19 cellular contexts compared by ENCODE assay signal in genomic region chr6:68252632-68253031, GRCh38.
A peak's percentile ranks its signal among the peaks of the same experiment; 100 is the strongest.
DNase-seq lines count a peak whose midpoint lies in the region; ATAC-seq, FAIRE-seq and TF ChIP-seq lines count a peak whose summit lies in the region.
"Had no signal": no experiment of that assay in that cellular context is flagged by ENCODE, and none has a peak within 500 bp of the region (broad histone marks: within the 10 kb centered on the region; RNA-seq: fewer than 3 reads in every experiment).

No MANE protein-coding gene starts in this region.

- no TSS peak for BruUV-seq in GM12878 (replicated peaks; lab: Mats Ljungman, UMichigan)

- intact Hi-C loops in GM12878 (cut with micrococcal nuclease; ENCODE audit: unreplicated experiment) = no loop called here

- CTCF ChIA-PET in GM12878 (lab: Yijun Ruan, JAX) = interaction anchor here (0.9 to 1.7 kb wide), 2 partner anchors 14 to 26 kb away, joined by 3 to 7 read pairs; no protein-coding TSS in a partner anchor

- H3K4me3 Mint-ChIP-seq in activated T-cell treated with anti-CD3 and anti-CD28 coated beads, Interleukin-2, amount 50 U/mL, for 4 hours = no peak overlapping the region
- no peak overlapping the region for H3K4me3 Mint-ChIP-seq in activated naive CD8-positive, alpha-beta T cell treated with anti-CD3 and anti-CD28 coated beads, Interleukin-2, amount 50 U/mL, for 24 hours
- H3K4me3 Mint-ChIP-seq: activated CD8-positive, alpha-beta T cell treated with anti-CD3 and anti-CD28 coated beads, Interleukin-2, amount 10 ng/mL, durations not matched to agents 7 days and 5 days; GM23338; memory B cell; nephron progenitor cell had no signal

- TF ChIP-seq POLR2A in GM12878 (IDR thresholded peaks at IDR 0.05; ENCODE audit: low read depth, low read length) = no peak

- H3K36me3 Mint-ChIP-seq in activated T-cell treated with anti-CD3 and anti-CD28 coated beads, Interleukin-2, amount 50 U/mL, for 4 hours (ENCODE audit: insufficient read depth) = no peaks in the 10 kb centered on the region
- H3K36me3 Mint-ChIP-seq in activated naive CD8-positive, alpha-beta T cell treated with anti-CD3 and anti-CD28 coated beads, Interleukin-2, amount 50 U/mL, for 24 hours (ENCODE audit: low read depth) = no peaks in the 10 kb centered on the region
- H3K36me3 Mint-ChIP-seq: memory B cell had no signal

- peak overlapping the region; percentile 7; the same call in 1 of the 2 replicates for H2AFZ ChIP-seq in GM12878 (ENCODE audit: control insufficient read depth, low read depth, low read length)
- H2AFZ ChIP-seq: GM23338 had no signal

- TF ChIP-seq CTCF in GM12878 (IDR thresholded peaks at IDR 0.05 in 2 of 3, conservative IDR thresholded peaks at IDR 0.05 in 1 of 3; ENCODE audit: control insufficient read depth in 2 of 3, extremely low read depth in 1 of 3, insufficient read depth in 1 of 3, low read depth in 3 of 3, low read length in 3 of 3) = no peak

- no peaks in the 10 kb centered on the region for H3K27me3 Mint-ChIP-seq in activated T-cell treated with anti-CD3 and anti-CD28 coated beads, Interleukin-2, amount 50 U/mL, for 4 hours (ENCODE audit: low read depth)
- no peaks in the 10 kb centered on the region for H3K27me3 Mint-ChIP-seq in activated naive CD8-positive, alpha-beta T cell treated with anti-CD3 and anti-CD28 coated beads, Interleukin-2, amount 50 U/mL, for 24 hours
- H3K27me3 Mint-ChIP-seq: memory B cell had no signal

- peaks cover 20% of the 10 kb centered on the region for H3K9me3 Mint-ChIP-seq in activated T-cell treated with anti-CD3 and anti-CD28 coated beads, Interleukin-2, amount 50 U/mL, for 4 hours
- H3K9me3 Mint-ChIP-seq in activated naive CD8-positive, alpha-beta T cell treated with anti-CD3 and anti-CD28 coated beads, Interleukin-2, amount 50 U/mL, for 24 hours = peaks cover 44% of the 10 kb centered on the region

- no peak overlapping the region for H3K4me2 ChIP-seq in GM12878 (ENCODE audit: control insufficient read depth, insufficient read depth)
- H3K4me2 ChIP-seq: GM23338 had no signal

- H3K4me1 ChIP-seq in GM12878 (ENCODE audit: control insufficient read depth, insufficient read depth, low read length) = no peaks in the 10 kb centered on the region
- H3K4me1 ChIP-seq: vagina had no signal

- TF ChIP-seq EP300 in GM12878 (IDR thresholded peaks at IDR 0.05; ENCODE audit: borderline replicate concordance in 1 of 2, control insufficient read depth in 1 of 2, low read depth in 2 of 2, low read length in 2 of 2) = no peak

- no peaks in the 10 kb centered on the region for H3K27me3 ChIP-seq in GM12878 (replicated peaks in 1 of 2; ENCODE audit: control insufficient read depth in 2 of 2, insufficient read depth in 2 of 2, low read length in 1 of 2)
- H3K27me3 ChIP-seq: vagina had no signal

- no peak for DNase-seq in GM12878 (ENCODE audit: low read depth, low spot score)
- no peak for DNase-seq in activated T-cell treated with anti-CD3 and anti-CD28 coated beads, Interleukin-2, amount 50 U/mL, for 4 hours
- DNase-seq in activated naive CD8-positive, alpha-beta T cell treated with anti-CD3 and anti-CD28 coated beads, Interleukin-2, amount 50 U/mL, for 24 hours = no peak
- no peak for DNase-seq in activated CD8-positive, alpha-beta memory T cell treated with anti-CD3 and anti-CD28 coated beads, Interleukin-2, amount 50 U/mL, for 48 hours
- DNase-seq: activated CD8-positive, alpha-beta T cell treated with anti-CD3 and anti-CD28 coated beads, Interleukin-2, amount 10 ng/mL, durations not matched to agents 7 days and 5 days; anterior cingulate cortex; NCI-H1092 treated with DMSO at 0.1 percent for 48 hours; NCI-H226; nephron progenitor cell had no signal

- H3K27ac ChIP-seq in GM12878 (ENCODE audit: control insufficient read depth, insufficient read depth) = no peak overlapping the region
- H3K27ac ChIP-seq: epithelial cell of prostate, vagina had no signal

- no peak for TF ChIP-seq RAD21 in GM12878 (IDR thresholded peaks at IDR 0.05; ENCODE audit: insufficient read depth, low read depth, low read length)

- no peaks in the 10 kb centered on the region for H3K4me1 Mint-ChIP-seq in activated T-cell treated with anti-CD3 and anti-CD28 coated beads, Interleukin-2, amount 50 U/mL, for 4 hours (ENCODE audit: low read depth)
- no peaks in the 10 kb centered on the region for H3K4me1 Mint-ChIP-seq in activated naive CD8-positive, alpha-beta T cell treated with anti-CD3 and anti-CD28 coated beads, Interleukin-2, amount 50 U/mL, for 24 hours
- H3K4me1 Mint-ChIP-seq: GM23338, memory B cell, nephron progenitor cell had no signal

- 0 out of 2 replicates have a peak overlapping the region, but pooled peaks have one; percentile 3 for H3K4me3 ChIP-seq in GM12878
- H3K4me3 ChIP-seq: GM23338, vagina had no signal

- ATAC-seq in GM19395 (IDR thresholded peaks at IDR 0.05; ENCODE audit: unreplicated experiment) (peak; percentile 83), HG02973 (IDR thresholded peaks at IDR 0.05; ENCODE audit: unreplicated experiment) (peak; percentile 79), HG03565 (IDR thresholded peaks at IDR 0.05; ENCODE audit: unreplicated experiment) (peak; percentile 85), GM12878 (peak; percentile 86)
- no peak for ATAC-seq in activated T-cell treated with anti-CD3 and anti-CD28 coated beads, Interleukin-2, amount 50 U/mL, for 4 hours
- ATAC-seq in activated naive CD8-positive, alpha-beta T cell treated with anti-CD3 and anti-CD28 coated beads, Interleukin-2, amount 50 U/mL, for 24 hours = no peak
- ATAC-seq: activated CD8-positive, alpha-beta T cell treated with anti-CD3 and anti-CD28 coated beads, Interleukin-2, amount 10 ng/mL, durations not matched to agents 7 days and 5 days; GM23338; HepG2 had no signal

- POLR2A ChIA-PET in GM12878 (lab: Charles Lee) = interaction anchor here (1.4 kb wide), 1 partner anchor 17 kb away, joined by 4 read pairs; no protein-coding TSS in a partner anchor

- H3K79me2 ChIP-seq in GM12878 (ENCODE audit: control insufficient read depth, insufficient read depth, low read length) = no peaks in the 10 kb centered on the region

- no peaks in the 10 kb centered on the region for H3K36me3 ChIP-seq in GM12878 (ENCODE audit: control insufficient read depth in 2 of 2, insufficient read depth in 2 of 2, low read length in 1 of 2)
- H3K36me3 ChIP-seq: vagina had no signal

- no peaks in the 10 kb centered on the region; the same call in 2 of the 3 replicates for H3K9me3 ChIP-seq in GM12878 (replicated peaks; ENCODE audit: control insufficient read depth, insufficient read depth, low read length)
- H3K9me3 ChIP-seq: vagina had no signal

- 30% methylated on average over 2 of the region's 2 CpGs for WGBS in GM12878 (ENCODE audit: insufficient coverage, insufficient replicate concordance, low lambda C conversion rate, missing lambda C conversion rate)

- no peak for FAIRE-seq in GM12878 (lab: Jason Lieb, UNC)
- FAIRE-seq: colon, HepG2, TTC549 had no signal

- no peak overlapping the region for H3K9ac ChIP-seq in GM12878 (ENCODE audit: control insufficient read depth, insufficient read depth, low read length)

- no peak overlapping the region for H3K27ac Mint-ChIP-seq in activated naive CD8-positive, alpha-beta T cell treated with anti-CD3 and anti-CD28 coated beads, Interleukin-2, amount 50 U/mL, for 24 hours
- H3K27ac Mint-ChIP-seq: activated CD8-positive, alpha-beta T cell treated with anti-CD3 and anti-CD28 coated beads, Interleukin-2, amount 10 ng/mL, durations not matched to agents 7 days and 5 days; GM23338; memory B cell; nephron progenitor cell had no signal

- RAD21 ChIA-PET in GM12878 (lab: Charles Lee; ENCODE audit: unreplicated experiment) = interaction anchor here (0.8 to 2.7 kb wide), 5 partner anchors 12 to 77 kb away, joined by 3 to 15 read pairs (median 3); no protein-coding TSS in a partner anchor

- SMC1A ChIA-PET in GM12878 (lab: Charles Lee; ENCODE audit: uncharacterized antibody, unreplicated experiment) = interaction anchor here (0.8 to 4.1 kb wide), 6 partner anchors 7 to 126 kb away, joined by 3 to 31 read pairs (median 4); no protein-coding TSS in a partner anchor

- in situ Hi-C loops in GM12878 (cut with MboI) = no loop called here

- no peaks in the 10 kb centered on the region for H4K20me1 ChIP-seq in GM12878 (ENCODE audit: control insufficient read depth, insufficient read depth)

TF ChIP-seq in GM12878, 131 proteins besides CTCF, POLR2A, EP300 and RAD21 (continues in another document):
- no peak for TF ChIP-seq TBL1XR1 (IDR thresholded peaks at IDR 0.05; ENCODE audit: low read depth, low read length)
- no peak for TF ChIP-seq BCL11A (IDR thresholded peaks at IDR 0.05; ENCODE audit: low read depth, low read length)
- TF ChIP-seq BCL3 (IDR thresholded peaks at IDR 0.05; ENCODE audit: borderline replicate concordance, insufficient read depth, low read depth, low read length, poor library complexity, severe bottlenecking) = no peak
- TF ChIP-seq SPI1 (IDR thresholded peaks at IDR 0.05; ENCODE audit: borderline replicate concordance, insufficient read depth, low read depth, low read length) = peak; percentile 89
- TF ChIP-seq IKZF2 (IDR thresholded peaks at IDR 0.05) = peak in 1 of 2 experiments; percentile 24; a peak in 1 of 4 replicates
- TF ChIP-seq PAX5 (IDR thresholded peaks at IDR 0.05; ENCODE audit: borderline replicate concordance, low read depth, low read length) = no peak
- TF ChIP-seq ZNF207 (IDR thresholded peaks at IDR 0.05; ENCODE audit: borderline replicate concordance) = no peak
- TF ChIP-seq SMC3 (IDR thresholded peaks at IDR 0.05; ENCODE audit: borderline replicate concordance, low read length) = no peak
- TF ChIP-seq, protein P1, sequence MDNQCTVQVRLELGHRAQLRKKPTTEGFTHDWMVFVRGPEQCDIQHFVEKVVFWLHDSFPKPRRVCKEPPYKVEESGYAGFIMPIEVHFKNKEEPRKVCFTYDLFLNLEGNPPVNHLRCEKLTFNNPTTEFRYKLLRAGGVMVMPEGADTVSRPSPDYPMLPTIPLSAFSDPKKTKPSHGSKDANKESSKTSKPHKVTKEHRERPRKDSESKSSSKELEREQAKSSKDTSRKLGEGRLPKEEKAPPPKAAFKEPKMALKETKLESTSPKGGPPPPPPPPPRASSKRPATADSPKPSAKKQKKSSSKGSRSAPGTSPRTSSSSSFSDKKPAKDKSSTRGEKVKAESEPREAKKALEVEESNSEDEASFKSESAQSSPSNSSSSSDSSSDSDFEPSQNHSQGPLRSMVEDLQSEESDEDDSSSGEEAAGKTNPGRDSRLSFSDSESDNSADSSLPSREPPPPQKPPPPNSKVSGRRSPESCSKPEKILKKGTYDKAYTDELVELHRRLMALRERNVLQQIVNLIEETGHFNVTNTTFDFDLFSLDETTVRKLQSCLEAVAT (IDR thresholded peaks at IDR 0.05) = 0 out of 2 replicates have a peak, but pooled peaks have one; percentile 34

Comparison
In these comparisons a context has a peak if more than half of its experiments do, and no peak if none do; other contexts are left out.
1. ATAC-seq: peak in GM19395 (single experiment), HG02973 (single experiment), HG03565 (single experiment) and GM12878 (single experiment); none in activated T-cell treated with anti-CD3 and anti-CD28 coated beads, Interleukin-2, amount 50 U/mL, for 4 hours (0 of 2) and activated naive CD8-positive, alpha-beta T cell treated with anti-CD3 and anti-CD28 coated beads, Interleukin-2, amount 50 U/mL, for 24 hours (single experiment).